In the genomic region with DNA sequence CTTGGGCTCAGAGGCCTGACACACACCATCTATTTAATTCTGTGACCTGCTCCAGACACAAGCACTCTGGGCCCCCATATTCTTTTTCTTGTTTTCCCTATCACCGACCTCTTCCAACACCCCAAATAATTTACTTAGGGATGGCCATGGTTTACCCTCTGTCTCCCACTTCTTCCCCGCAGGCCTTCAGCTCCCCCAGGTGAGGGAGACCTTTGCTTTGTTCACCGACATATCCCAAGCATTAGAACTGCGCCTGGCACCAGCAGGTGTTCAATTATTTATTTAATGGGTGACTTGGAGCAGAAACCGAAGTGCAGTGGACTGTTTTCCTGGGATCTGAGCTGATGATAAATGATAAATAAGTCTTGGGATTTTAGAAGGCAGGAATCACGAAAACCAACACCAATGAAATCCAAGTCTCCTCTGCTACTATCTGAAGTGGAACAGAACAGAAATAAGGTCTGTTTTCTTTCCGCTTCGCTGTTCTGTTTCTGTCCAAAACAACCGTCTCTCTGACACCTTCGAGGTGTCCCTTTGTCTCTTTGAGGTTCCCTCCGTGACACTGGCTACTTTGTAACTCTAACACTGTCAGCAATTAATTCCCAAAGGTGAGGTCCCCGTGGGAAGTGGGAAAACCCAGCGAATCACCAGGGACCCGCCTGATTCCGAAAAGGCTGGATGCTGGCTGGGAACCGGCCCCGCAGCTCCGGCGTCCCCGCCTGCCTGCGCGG, we compare ENCODE assay signal across 8 cellular contexts. TPM values are rescaled to one million over a fixed set of nuclear protein-coding genes. Genes with fewer than 3 reads are reported as not detected.
DNase-seq lines count a peak whose midpoint lies in the region; ATAC-seq, FAIRE-seq and TF ChIP-seq lines count a peak whose summit lies in the region.

No MANE protein-coding gene starts in this region.

- H3K36me3 Mint-ChIP-seq in activated T-helper 17 cell treated with anti-CD3 and anti-CD28 coated beads, Interleukin-2, amount 50 U/mL, for 72 hours (ENCODE audit: low read depth), result no peaks in the 10 kb centered on the region

- H3K27me3 Mint-ChIP-seq in activated T-helper 17 cell treated with anti-CD3 and anti-CD28 coated beads, Interleukin-2, amount 50 U/mL, for 72 hours, result peaks cover 32% of the 10 kb centered on the region

- no peaks in the 10 kb centered on the region for H3K36me3 ChIP-seq in kidney (ENCODE audit: control insufficient read depth in 1 of 2, insufficient read depth in 2 of 2, low read length in 2 of 2)
- no peaks in the 10 kb centered on the region for H3K36me3 ChIP-seq in stomach smooth muscle (ENCODE audit: control insufficient read depth in 2 of 2, insufficient read depth in 2 of 2, low read length in 2 of 2)

- H3K4me3 Mint-ChIP-seq in activated T-helper 17 cell treated with anti-CD3 and anti-CD28 coated beads, Interleukin-2, amount 50 U/mL, for 72 hours, result peak overlapping the region; percentile 23

- H3K27ac ChIP-seq in kidney (ENCODE audit: low read depth in 2 of 2, low read length in 2 of 2) (peak overlapping the region; percentile 95 to 98), stomach smooth muscle (ENCODE audit: low read length) (peak overlapping the region; percentile 84)

- no peaks in the 10 kb centered on the region for H3K9me3 Mint-ChIP-seq in activated T-helper 17 cell treated with anti-CD3 and anti-CD28 coated beads, Interleukin-2, amount 50 U/mL, for 72 hours

- no peak overlapping the region for H3K27ac Mint-ChIP-seq in activated T-helper 17 cell treated with anti-CD3 and anti-CD28 coated beads, Interleukin-2, amount 50 U/mL, for 72 hours

- ATAC-seq in activated T-helper 17 cell treated with anti-CD3 and anti-CD28 coated beads, Interleukin-2, amount 50 U/mL, for 72 hours (replicated peaks), result no peak
- ATAC-seq in GM18873 (IDR thresholded peaks at IDR 0.05; ENCODE audit: low FRiP score, unreplicated experiment), result no peak

- peak overlapping the region; percentile 30 to 95 for H3K9ac ChIP-seq in kidney (ENCODE audit: low read length in 2 of 2)
- peak overlapping the region; percentile 89 to 94 for H3K9ac ChIP-seq in stomach smooth muscle (ENCODE audit: low read length in 2 of 2)

- DNase-seq in HT-29 (ENCODE audit: low spot score) (peak; percentile 61), kidney (no peak), globus pallidus (ENCODE audit: low spot score) (no peak), AML-193 (lab: John Stamatoyannopoulos, UW) (no peak), foreskin melanocyte (no peak)

- intact Hi-C loops in kidney (cut with DNase I), result no loop called here

- no peaks in the 10 kb centered on the region for H3K9me3 ChIP-seq in kidney (ENCODE audit: control insufficient read depth in 1 of 2, low read length in 2 of 2)
- H3K9me3 ChIP-seq in stomach smooth muscle (ENCODE audit: control insufficient read depth in 2 of 2, low read length in 2 of 2), result no peaks in the 10 kb centered on the region

- H3K4me1 Mint-ChIP-seq in activated T-helper 17 cell treated with anti-CD3 and anti-CD28 coated beads, Interleukin-2, amount 50 U/mL, for 72 hours, result no peaks in the 10 kb centered on the region

- TF ChIP-seq CTCF in kidney (IDR thresholded peaks at IDR 0.05; ENCODE audit: borderline replicate concordance, extremely low read depth, insufficient read depth), result no peak

- H3K4me3 ChIP-seq in kidney (ENCODE audit: low read length in 2 of 2) (peak overlapping the region; percentile 67 to 89), stomach smooth muscle (ENCODE audit: low read length in 2 of 2) (peak overlapping the region; percentile 89 to 94)

- H3K27me3 ChIP-seq in stomach smooth muscle (ENCODE audit: control insufficient read depth in 1 of 2, insufficient read depth in 2 of 2, low read length in 2 of 2), result no peaks in the 10 kb centered on the region

- FAIRE-seq in kidney (lab: Jason Lieb, UNC), result no peak

- H3K4me1 ChIP-seq in kidney (ENCODE audit: control insufficient read depth in 1 of 2, insufficient read depth in 1 of 2, low read depth in 1 of 2, low read length in 2 of 2) (peaks cover 13 to 15% of the 10 kb centered on the region in 2 donors), stomach smooth muscle (ENCODE audit: control insufficient read depth, insufficient read depth, low read length) (peaks cover 20% of the 10 kb centered on the region)

RNA-seq across cellular contexts. Expression of a gene that starts 1.1 kb away (rescaled TPM):
- total RNA-seq in HT-29 (2014; rRNA removed; shearing (Covaris generic)), result 26.6 and 31.9 TPM in 2 replicates
- not detected for total RNA-seq in activated T-helper 17 cell treated with anti-CD3 and anti-CD28 coated beads, Interleukin-2, amount 50 U/mL, for 72 hours
- total RNA-seq in kidney, result 109 TPM
- polyA plus RNA-seq in kidney (ENCODE audit: insufficient read depth, low read depth, low replicate concordance), result 20.2 TPM

Comparison
In these comparisons a context has a peak if more than half of its experiments do, and no peak if none do; other contexts are left out.
1. RNA of a gene that starts 1.1 kb away (total RNA-seq): 109 TPM in kidney (single experiment) and 26.6 to 31.9 TPM in HT-29; not detected in activated T-helper 17 cell treated with anti-CD3 and anti-CD28 coated beads, Interleukin-2, amount 50 U/mL, for 72 hours; every median in the first group is over 10 times any median in the second.